ENCODE assay signal across 3 cellular contexts in genomic region chr13:39884166-39884565, GRCh38.
"Had no signal": no experiment of that assay in that cellular context is flagged by ENCODE, and none has a peak within 500 bp of the region (broad histone marks: within the 10 kb centered on the region; RNA-seq: fewer than 3 reads in every experiment).

No MANE protein-coding gene starts in this region.

- H3K4me3 ChIP-seq: GM12878 had no signal

- DNase-seq: GDM1, GF-D8 had no signal
